ENCODE assay signal across 27 cellular contexts in the genomic region with DNA sequence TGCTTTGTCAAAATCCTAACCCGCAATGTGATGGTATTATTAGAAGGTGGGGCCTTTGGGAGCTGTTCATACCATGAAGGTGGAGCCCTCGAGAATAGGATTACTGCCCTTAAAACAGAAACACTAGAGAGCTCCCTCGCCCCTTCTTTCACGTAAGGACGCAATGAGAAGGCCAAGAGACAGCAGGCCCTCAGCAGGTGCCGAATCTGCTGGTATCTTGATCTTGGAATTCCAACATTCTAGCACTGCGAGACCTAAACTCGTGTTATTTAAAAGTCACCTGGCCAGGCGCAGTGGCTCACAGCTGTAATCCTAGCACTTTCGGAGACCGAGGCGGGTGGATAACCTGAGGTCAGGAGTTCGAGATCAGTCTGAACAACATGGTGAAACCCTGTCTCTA.
"Had no signal": no experiment of that assay in that cellular context is flagged by ENCODE, and none has a peak within 500 bp of the region (broad histone marks: within the 10 kb centered on the region; RNA-seq: fewer than 3 reads in every experiment).

No MANE protein-coding gene starts in this region.

- H3K27me3 ChIP-seq: adrenal gland, breast epithelium, cardiac muscle cell, colonic mucosa had no signal

- H3K36me3 ChIP-seq: adrenal gland, breast epithelium, cardiac muscle cell, colonic mucosa had no signal

- ATAC-seq: activated CD4-positive, CD25-positive, alpha-beta regulatory T cell treated with anti-CD3 and anti-CD28 coated beads, Interleukin-2, amount 50 U/mL, for 24 hours; activated CD8-positive, alpha-beta T cell treated with anti-CD3 and anti-CD28 coated beads for 36 hours; activated T-cell treated with anti-CD3 and anti-CD28 coated beads, Interleukin-2, amount 50 U/mL, for 4 hours; activated T-helper 17 cell treated with anti-CD3 and anti-CD28 coated beads, Interleukin-2, amount 50 U/mL, for 72 hours; esophagus mucosa had no signal

- H3K27ac ChIP-seq: adrenal gland, breast epithelium, cardiac muscle cell, colonic mucosa had no signal

- H3K9me3 ChIP-seq: adrenal gland, breast epithelium, colonic mucosa had no signal

- DNase-seq: activated B cell treated with CpG ODN at 0.5 μM for 24 hours; activated CD4-positive, alpha-beta T cell treated with anti-CD3 and anti-CD28 coated beads for 48 hours; activated CD4-positive, alpha-beta T cell treated with anti-CD3 and anti-CD28 coated beads, Interleukin-2, amount 50 U/mL, for 1 hour; activated CD4-positive, alpha-beta T cell treated with anti-CD3 and anti-CD28 coated beads, Interleukin-2, amount 50 U/mL, for 48 hours; activated CD8-positive, alpha-beta memory T cell treated with anti-CD3 and anti-CD28 coated beads for 24 hours; activated CD8-positive, alpha-beta T cell treated with anti-CD3 and anti-CD28 coated beads for 36 hours; activated effector memory CD4-positive, alpha-beta T cell treated with Interleukin-2 at 50 U/mL for 16 hours; activated gamma-delta T cell treated with Interleukin-2 at 50 U/mL for 16 hours; activated naive CD4-positive, alpha-beta T cell treated with anti-CD3 and anti-CD28 coated beads, Interleukin-2, amount 50 U/mL, for 16 hours; activated naive CD4-positive, alpha-beta T cell treated with Interleukin-2 at 50 U/mL for 16 hours; activated T-cell treated with anti-CD3 and anti-CD28 coated beads, Interleukin-2, amount 50 U/mL, for 4 hours; adrenal gland; amygdala; aorta; central memory CD4-positive, alpha-beta T cell; cerebellar nuclear complex; colonic mucosa; effector memory CD4-positive, alpha-beta T cell; endodermal cell; foreskin fibroblast; glutamatergic neuron; T-helper 2 cell had no signal

- H3K4me1 ChIP-seq: colonic mucosa had no signal

- H3K4me3 ChIP-seq: adrenal gland, breast epithelium, cardiac muscle cell, colonic mucosa had no signal
